1 cellular context compared by ENCODE assay signal in genomic region chr7:92785923-92786322, GRCh38.
TF ChIP-seq lines count a peak whose summit lies in the region.

No MANE protein-coding gene starts in this region.

TF ChIP-seq in K562, 482 proteins besides CTCF, POLR2A, EP300 and RAD21:
- TF ChIP-seq SNRNP70 (optimal IDR thresholded peaks at IDR 0.05; ENCODE audit: low read depth, low read length): no peak
- no peak for TF ChIP-seq ZNF134 (CRISPR knock-in tag; conservative IDR thresholded peaks at IDR 0.05)
- no peak for TF ChIP-seq PURB (CRISPR knock-in tag; IDR thresholded peaks at IDR 0.05; ENCODE audit: low read depth)
- no peak for TF ChIP-seq THAP7 (CRISPR knock-in tag; IDR thresholded peaks at IDR 0.05)
- no peak for TF ChIP-seq ZNF354B (CRISPR knock-in tag; IDR thresholded peaks at IDR 0.05)
- no peak for TF ChIP-seq MLLT1 (IDR thresholded peaks at IDR 0.05)
- TF ChIP-seq, protein P1, sequence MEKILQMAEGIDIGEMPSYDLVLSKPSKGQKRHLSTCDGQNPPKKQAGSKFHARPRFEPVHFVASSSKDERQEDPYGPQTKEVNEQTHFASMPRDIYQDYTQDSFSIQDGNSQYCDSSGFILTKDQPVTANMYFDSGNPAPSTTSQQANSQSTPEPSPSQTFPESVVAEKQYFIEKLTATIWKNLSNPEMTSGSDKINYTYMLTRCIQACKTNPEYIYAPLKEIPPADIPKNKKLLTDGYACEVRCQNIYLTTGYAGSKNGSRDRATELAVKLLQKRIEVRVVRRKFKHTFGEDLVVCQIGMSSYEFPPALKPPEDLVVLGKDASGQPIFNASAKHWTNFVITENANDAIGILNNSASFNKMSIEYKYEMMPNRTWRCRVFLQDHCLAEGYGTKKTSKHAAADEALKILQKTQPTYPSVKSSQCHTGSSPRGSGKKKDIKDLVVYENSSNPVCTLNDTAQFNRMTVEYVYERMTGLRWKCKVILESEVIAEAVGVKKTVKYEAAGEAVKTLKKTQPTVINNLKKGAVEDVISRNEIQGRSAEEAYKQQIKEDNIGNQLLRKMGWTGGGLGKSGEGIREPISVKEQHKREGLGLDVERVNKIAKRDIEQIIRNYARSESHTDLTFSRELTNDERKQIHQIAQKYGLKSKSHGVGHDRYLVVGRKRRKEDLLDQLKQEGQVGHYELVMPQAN (IDR thresholded peaks at IDR 0.05; ENCODE audit: borderline replicate concordance): no peak
- no peak for TF ChIP-seq STAT5B (CRISPR knock-in tag; IDR thresholded peaks at IDR 0.05)
- TF ChIP-seq SNAPC5 (CRISPR knock-in tag; IDR thresholded peaks at IDR 0.05): no peak
- TF ChIP-seq ZNF41 (CRISPR knock-in tag; conservative IDR thresholded peaks at IDR 0.05): no peak
- TF ChIP-seq CBFA2T2 (conservative IDR thresholded peaks at IDR 0.05): no peak
- TF ChIP-seq MED1 (CRISPR knock-in tag; IDR thresholded peaks at IDR 0.05; ENCODE audit: borderline replicate concordance): no peak
